Comparison of ENCODE assay signal across 22 cellular contexts in the genomic region with DNA sequence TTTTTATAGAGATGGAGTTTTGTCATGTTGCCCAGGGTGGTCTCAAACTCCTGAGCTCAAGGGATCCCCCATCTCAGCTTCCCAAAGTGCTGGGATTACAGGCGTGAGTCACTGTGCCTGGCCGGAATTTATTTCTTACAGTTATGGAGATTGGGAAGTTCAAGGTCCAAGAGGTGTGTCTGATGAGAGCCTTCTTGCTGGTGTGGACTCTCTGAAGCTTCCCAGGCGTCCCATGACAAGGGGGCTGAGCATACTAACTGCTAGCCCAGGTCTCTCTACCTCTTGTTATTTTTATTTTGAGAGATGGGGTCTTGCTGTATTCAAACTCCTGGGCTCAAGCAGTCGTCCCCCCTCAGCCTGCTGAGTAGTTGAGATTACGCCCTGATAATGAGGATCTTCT. TPM values are rescaled to one million over a fixed set of nuclear protein-coding genes. Genes with fewer than 3 reads are reported as not detected.
DNase-seq lines count a peak whose midpoint lies in the region; ATAC-seq, FAIRE-seq and TF ChIP-seq lines count a peak whose summit lies in the region.
"Had no signal": no experiment of that assay in that cellular context is flagged by ENCODE, and none has a peak within 500 bp of the region (broad histone marks: within the 10 kb centered on the region; RNA-seq: fewer than 3 reads in every experiment).

No MANE protein-coding gene starts in this region.

- peaks cover 20% of the 10 kb centered on the region for H3K4me1 Mint-ChIP-seq in CD4-positive, alpha-beta T cell (ENCODE audit: low read depth)

- no peak for ATAC-seq in CD4-positive, alpha-beta T cell (ENCODE audit: poor library complexity)
- ATAC-seq in left colon = peak; percentile 56
- ATAC-seq: activated CD8-positive, alpha-beta memory T cell treated with anti-CD3 and anti-CD28 coated beads, Interleukin-2, amount 10 ng/mL, durations not matched to agents 7 days and 5 days; activated T-cell treated with anti-CD3 and anti-CD28 coated beads, Interleukin-2, amount 50 U/mL, for 4 hours; effector memory CD8-positive, alpha-beta T cell; naive thymus-derived CD8-positive, alpha-beta T cell had no signal

- no peaks in the 10 kb centered on the region for H3K9me3 Mint-ChIP-seq in CD4-positive, alpha-beta T cell
- H3K9me3 Mint-ChIP-seq: activated T-cell treated with anti-CD3 and anti-CD28 coated beads, Interleukin-2, amount 50 U/mL, for 4 hours; effector memory CD8-positive, alpha-beta T cell; naive thymus-derived CD8-positive, alpha-beta T cell had no signal

- TF ChIP-seq CTCF in CD4-positive, alpha-beta T cell (IDR thresholded peaks at IDR 0.05) = no peak
- TF ChIP-seq CTCF in GM13977 (IDR thresholded peaks at IDR 0.05; ENCODE audit: extremely low read depth, insufficient read depth, missing control alignments) = no peak

- CTCF ChIA-PET in CD4-positive, alpha-beta T cell (lab: Charles Lee) = interaction anchor here (1.0 kb wide), 1 partner anchor 175 kb away, joined by 3 read pairs; no protein-coding TSS in a partner anchor

- H3K27ac ChIP-seq in CD4-positive, alpha-beta T cell (ENCODE audit: low read depth, low read length) = no peak overlapping the region
- H3K27ac ChIP-seq in small intestine (ENCODE audit: low read depth in 1 of 2, low read length in 1 of 2) = peak overlapping the region; percentile 50 to 57
- H3K27ac ChIP-seq: ascending aorta, cardiac muscle cell, coronary artery, SK-N-MC had no signal

- no peak for DNase-seq in CD4-positive, alpha-beta T cell
- DNase-seq in LoVo (ENCODE audit: low spot score) (peak; percentile 79), left colon (peak; percentile 44 to 71), small intestine (peak; percentile 97), RCC 7860 (ENCODE audit: low spot score) (no peak), foreskin melanocyte (no peak), GM13977 (ENCODE audit: low spot score) (no peak)
- DNase-seq: activated CD8-positive, alpha-beta memory T cell treated with anti-CD3 and anti-CD28 coated beads, Interleukin-2, amount 10 ng/mL, durations not matched to agents 7 days and 5 days; activated T-cell treated with anti-CD3 and anti-CD28 coated beads, Interleukin-2, amount 50 U/mL, for 4 hours; DMS53; effector memory CD8-positive, alpha-beta T cell; islet precursor cell; naive thymus-derived CD8-positive, alpha-beta T cell; NCI-H1092 treated with DMSO at 0.1 percent for 48 hours; NCI-H2029 treated with DMSO at 0.1 percent for 48 hours; OCI-M1; stimulated activated naive CD4-positive, alpha-beta T cell had no signal

- peaks cover 5% of the 10 kb centered on the region for H3K27me3 Mint-ChIP-seq in CD4-positive, alpha-beta T cell
- H3K27me3 Mint-ChIP-seq: activated CD8-positive, alpha-beta memory T cell treated with anti-CD3 and anti-CD28 coated beads, Interleukin-2, amount 10 ng/mL, durations not matched to agents 7 days and 5 days had no signal

- H3K27me3 ChIP-seq in CD4-positive, alpha-beta T cell (ENCODE audit: control insufficient read depth, insufficient read depth, low read length) = no peaks in the 10 kb centered on the region
- no peaks in the 10 kb centered on the region for H3K27me3 ChIP-seq in small intestine (ENCODE audit: control insufficient read depth in 2 of 2, insufficient read depth in 2 of 2, low read length in 2 of 2)
- H3K27me3 ChIP-seq: ascending aorta, cardiac muscle cell had no signal

- peaks cover 9% of the 10 kb centered on the region for H3K36me3 Mint-ChIP-seq in CD4-positive, alpha-beta T cell (ENCODE audit: low read depth)
- H3K36me3 Mint-ChIP-seq: naive thymus-derived CD8-positive, alpha-beta T cell had no signal

- POLR2A ChIA-PET in CD4-positive, alpha-beta T cell (lab: Charles Lee) = interaction anchor here (1.9 kb wide), 1 partner anchor 12 kb away, joined by 6 read pairs; a partner anchor contains a TSS

- no peak for FAIRE-seq in small intestine (lab: Jason Lieb, UNC)
- no peak for FAIRE-seq in RCC 7860 (lab: Jason Lieb, UNC)
- FAIRE-seq: GM12891 had no signal

- intact Hi-C loops in CD4-positive, alpha-beta T cell (cut with DNase I, micrococcal nuclease) = no loop called here
- intact Hi-C loops in left colon (cut with DNase I, micrococcal nuclease) = no loop called here

- peaks cover 0 to 21% of the 10 kb centered on the region in 2 donors for H3K4me1 ChIP-seq in small intestine (ENCODE audit: control insufficient read depth in 2 of 2, insufficient read depth in 1 of 2, low read depth in 1 of 2, low read length in 1 of 2)

- H3K9me3 ChIP-seq in CD4-positive, alpha-beta T cell (ENCODE audit: control insufficient read depth, low read length) = no peaks in the 10 kb centered on the region
- no peaks in the 10 kb centered on the region for H3K9me3 ChIP-seq in small intestine (ENCODE audit: control insufficient read depth, low read depth)
- H3K9me3 ChIP-seq: ascending aorta had no signal

- no peaks in the 10 kb centered on the region for H3K36me3 ChIP-seq in small intestine (ENCODE audit: control insufficient read depth in 2 of 2, insufficient read depth in 2 of 2, low read length in 2 of 2)
- H3K36me3 ChIP-seq: ascending aorta, cardiac muscle cell had no signal

- 25 to 50% (median 35%) methylated on average over 5 of the region's 5 CpGs for WGBS in small intestine, 3 donors

- in situ Hi-C loops in GM13977 (cut with MboI; ENCODE audit: low pct_unique_long_range_greater_than_20kb, low sequenced_read_pairs, unreplicated experiment) = no loop called here

- H3K4me3 ChIP-seq in small intestine (ENCODE audit: low read depth in 1 of 2, low read length in 2 of 2) = no peak overlapping the region
- H3K4me3 ChIP-seq: ascending aorta, cardiac muscle cell, coronary artery, SK-N-MC had no signal

- peak overlapping the region; percentile 86 for H3K27ac Mint-ChIP-seq in CD4-positive, alpha-beta T cell
- H3K27ac Mint-ChIP-seq: activated CD8-positive, alpha-beta memory T cell treated with anti-CD3 and anti-CD28 coated beads, Interleukin-2, amount 10 ng/mL, durations not matched to agents 7 days and 5 days had no signal

- peak overlapping the region; percentile 11 for H3K4me3 Mint-ChIP-seq in CD4-positive, alpha-beta T cell
- H3K4me3 Mint-ChIP-seq: activated CD8-positive, alpha-beta memory T cell treated with anti-CD3 and anti-CD28 coated beads, Interleukin-2, amount 10 ng/mL, durations not matched to agents 7 days and 5 days; activated T-cell treated with anti-CD3 and anti-CD28 coated beads, Interleukin-2, amount 50 U/mL, for 4 hours had no signal

RNA-seq across cellular contexts. Expression of a gene that starts 2.9 kb away (rescaled TPM):
- total RNA-seq in CD4-positive, alpha-beta T cell = 10 to 100 TPM; 42.4 to 45.8 TPM
- 100 to 1,000 TPM in 1 of 2 donors, 10 to 100 TPM in 1; 64.5 to 115 TPM for total RNA-seq in left colon
- 10 to 100 TPM in 2 of 3 donors, 1 to 10 TPM in 1; 8.4 to 34.3 (median 10.7) TPM for polyA plus RNA-seq in small intestine

RNA-seq across cellular contexts. Expression of a gene that starts 12.3 kb away (rescaled TPM):
- 10 to 100 TPM; 21.2 to 25.2 TPM for total RNA-seq in CD4-positive, alpha-beta T cell
- total RNA-seq in left colon = 100 to 1,000 TPM; 112 to 160 TPM
- polyA plus RNA-seq in small intestine = 10 to 100 TPM; 19.7 to 28.5 (median 21.3) TPM

Comparison
In these comparisons a context has a peak if more than half of its experiments do, and no peak if none do; other contexts are left out.
1. DNase-seq: peak in LoVo (single experiment), left colon (2 of 2) and small intestine (single experiment); none in CD4-positive, alpha-beta T cell (0 of 10), RCC 7860 (single experiment), foreskin melanocyte (single experiment) and GM13977 (single experiment).
2. RNA of a gene that starts 12.3 kb away (total RNA-seq): 112 to 160 TPM in left colon; 21.2 to 25.2 TPM in CD4-positive, alpha-beta T cell; every median in the first group is over 4 times any median in the second.